Comparison of ENCODE assay signal across 18 cellular contexts in the genomic region with DNA sequence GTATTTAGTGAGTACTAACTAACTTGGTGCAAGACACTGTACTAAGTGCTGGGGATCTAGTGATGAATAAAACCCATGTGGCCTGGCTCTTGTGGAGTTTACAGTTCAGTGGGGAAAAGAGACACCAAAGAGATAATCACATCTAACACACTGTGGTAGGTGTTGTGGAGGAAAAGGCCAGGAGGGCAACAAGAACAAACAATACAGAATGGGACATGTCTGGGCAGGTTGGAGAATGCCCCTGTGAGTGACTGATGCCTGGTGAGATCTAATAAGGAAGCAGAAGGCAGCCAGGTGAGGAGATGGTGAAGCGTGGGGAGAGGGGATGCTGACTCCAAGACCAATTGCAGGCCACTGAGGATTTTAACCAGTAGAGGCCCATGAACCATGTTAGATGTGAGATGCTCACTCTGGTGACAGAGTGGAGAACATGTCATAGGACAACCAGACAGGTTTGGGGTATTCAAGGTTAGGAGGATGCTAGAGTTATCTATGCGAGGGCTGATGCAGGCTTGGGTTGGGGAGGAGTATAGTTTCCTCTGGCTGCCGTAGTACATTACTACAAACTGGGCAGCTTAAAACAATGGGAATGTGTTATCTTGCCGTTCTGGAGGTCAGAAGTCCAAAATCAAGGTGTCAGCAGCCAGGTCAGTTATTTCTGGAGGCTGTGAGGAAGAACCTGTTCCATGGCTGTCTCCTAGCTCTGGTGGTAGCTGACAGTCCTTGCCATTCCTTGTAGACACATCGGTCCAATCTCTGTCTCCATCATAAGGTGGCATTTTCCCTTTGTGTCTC.
A peak's percentile ranks its signal among the peaks of the same experiment; 100 is the strongest.
DNase-seq lines count a peak whose midpoint lies in the region; TF ChIP-seq lines count a peak whose summit lies in the region.
"Had no signal": no experiment of that assay in that cellular context is flagged by ENCODE, and none has a peak within 500 bp of the region (broad histone marks: within the 10 kb centered on the region; RNA-seq: fewer than 3 reads in every experiment).

No MANE protein-coding gene starts in this region.

- TF ChIP-seq CTCF in HFFc6 (IDR thresholded peaks at IDR 0.05) (no peak), RWPE1 (conservative IDR thresholded peaks at IDR 0.05; ENCODE audit: low read depth) (no peak), GM20000 (IDR thresholded peaks at IDR 0.05; ENCODE audit: extremely low read depth, missing control alignments) (no peak)

- peaks cover 14% of the 10 kb centered on the region for H3K36me3 Mint-ChIP-seq in HFFc6 (ENCODE audit: low read depth)
- H3K36me3 Mint-ChIP-seq: activated naive CD4-positive, alpha-beta T cell treated with anti-CD3 and anti-CD28 coated beads, Interleukin-2, amount 50 U/mL, for 72 hours; stimulated activated effector memory CD8-positive, alpha-beta T cell treated with anti-CD3 and anti-CD28 coated beads, Interleukin-12 subunit alpha, Interleukin-12 subunit beta, amount 100 ng/mL, for 72 hours had no signal

- no peak overlapping the region for H3K27ac ChIP-seq in RWPE1
- H3K27ac ChIP-seq: body of pancreas, thyroid gland had no signal

- H3K9me3 Mint-ChIP-seq in HFFc6, result no peaks in the 10 kb centered on the region
- H3K9me3 Mint-ChIP-seq: activated naive CD4-positive, alpha-beta T cell treated with anti-CD3 and anti-CD28 coated beads, Interleukin-2, amount 50 U/mL, for 72 hours; activated T-cell treated with anti-CD3 and anti-CD28 coated beads, Interleukin-2, amount 50 U/mL, for 24 hours; GM23338; stimulated activated effector memory CD8-positive, alpha-beta T cell treated with anti-CD3 and anti-CD28 coated beads, Interleukin-12 subunit alpha, Interleukin-12 subunit beta, amount 100 ng/mL, for 72 hours had no signal

- DNase-seq in NCI-H1417 (lab: John Stamatoyannopoulos, UW), result peak; percentile 11 to 79 (median 35)
- DNase-seq in NCI-H1417 treated with DMSO at 0.1 percent for 48 hours (lab: John Stamatoyannopoulos, UW), result no peak
- DNase-seq in HFFc6, result no peak
- DNase-seq in RWPE1 (ENCODE audit: low spot score), result peak; percentile 37
- peak; percentile 28 for DNase-seq in kidney glomerular epithelial cell (lab: John Stamatoyannopoulos, UW)
- DNase-seq in KG1 (lab: John Stamatoyannopoulos, UW), result no peak
- DNase-seq in GM20000 (ENCODE audit: low spot score), result no peak
- DNase-seq in nucleus accumbens (lab: John Stamatoyannopoulos, UW), result no peak
- DNase-seq: activated CD4-positive, alpha-beta T cell treated with anti-CD3 and anti-CD28 coated beads, Interleukin-2, amount 50 U/mL, for 48 hours; activated T-cell treated with anti-CD3 and anti-CD28 coated beads, Interleukin-2, amount 50 U/mL, for 24 hours; body of pancreas; DND-41; foreskin melanocyte; NCI-H226; thyroid gland had no signal

- POLR2A ChIA-PET in RWPE1 (lab: Yijun Ruan, JAX; ENCODE audit: low non-redundant PET), result no interaction called here

- no peaks in the 10 kb centered on the region for H3K27me3 Mint-ChIP-seq in HFFc6 (ENCODE audit: insufficient read depth)

- no peak overlapping the region for H3K4me3 Mint-ChIP-seq in HFFc6
- H3K4me3 Mint-ChIP-seq: activated T-cell treated with anti-CD3 and anti-CD28 coated beads, Interleukin-2, amount 50 U/mL, for 24 hours; GM23338; stimulated activated effector memory CD8-positive, alpha-beta T cell treated with anti-CD3 and anti-CD28 coated beads, Interleukin-12 subunit alpha, Interleukin-12 subunit beta, amount 100 ng/mL, for 72 hours had no signal

- H3K27ac Mint-ChIP-seq in HFFc6, result peak overlapping the region; percentile 27
- H3K27ac Mint-ChIP-seq: activated T-cell treated with anti-CD3 and anti-CD28 coated beads, Interleukin-2, amount 50 U/mL, for 24 hours; GM23338; stimulated activated effector memory CD8-positive, alpha-beta T cell treated with anti-CD3 and anti-CD28 coated beads, Interleukin-12 subunit alpha, Interleukin-12 subunit beta, amount 100 ng/mL, for 72 hours had no signal

- peaks cover 98% of the 10 kb centered on the region for H3K4me1 Mint-ChIP-seq in HFFc6 (ENCODE audit: low read depth)
- H3K4me1 Mint-ChIP-seq: stimulated activated effector memory CD8-positive, alpha-beta T cell treated with anti-CD3 and anti-CD28 coated beads, Interleukin-12 subunit alpha, Interleukin-12 subunit beta, amount 100 ng/mL, for 72 hours had no signal

- CTCF ChIA-PET in RWPE1 (lab: Yijun Ruan, JAX), result no interaction called here

Comparison
In these comparisons a context has a peak if more than half of its experiments do, and no peak if none do; other contexts are left out.
1. DNase-seq: peak in NCI-H1417 (3 of 3), RWPE1 (single experiment) and kidney glomerular epithelial cell (single experiment); none in NCI-H1417 treated with DMSO at 0.1 percent for 48 hours (single experiment), HFFc6 (single experiment), KG1 (single experiment), GM20000 (single experiment) and nucleus accumbens (0 of 56).